13 cellular contexts compared by ENCODE assay signal in the genomic region with DNA sequence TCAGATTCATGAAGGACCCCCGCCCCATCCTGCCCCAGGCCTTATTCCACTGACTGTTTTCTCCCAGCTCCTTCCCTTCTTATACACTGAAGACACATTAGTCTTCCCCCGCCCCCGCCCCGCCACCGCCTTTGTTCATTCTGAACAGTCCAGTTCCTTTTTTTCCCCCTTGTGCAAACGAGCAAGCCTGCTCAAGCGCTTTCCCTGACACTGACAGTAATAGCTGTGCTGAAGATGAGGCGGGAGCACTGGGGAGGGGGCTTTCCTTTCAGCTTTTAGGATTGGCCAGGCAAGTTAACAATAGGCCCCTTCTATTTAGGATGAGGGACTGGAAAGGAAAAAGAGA. TPM values are rescaled to one million over a fixed set of nuclear protein-coding genes. Genes with fewer than 3 reads are reported as not detected.
DNase-seq lines count a peak whose midpoint lies in the region; ATAC-seq and TF ChIP-seq lines count a peak whose summit lies in the region.
"Had no signal": no experiment of that assay in that cellular context is flagged by ENCODE, and none has a peak within 500 bp of the region (broad histone marks: within the 10 kb centered on the region; RNA-seq: fewer than 3 reads in every experiment).

No MANE protein-coding gene starts in this region.

- no peak overlapping the region for H2AFZ ChIP-seq in smooth muscle cell (ENCODE audit: low read depth)

- H3K36me3 ChIP-seq in left ventricle myocardium inferior (peaks cover 29% of the 10 kb centered on the region), right lobe of liver (peaks cover 0 to 26% (median 11%) of the 10 kb centered on the region in 4 donors), upper lobe of right lung (peaks cover 39% of the 10 kb centered on the region), smooth muscle cell (ENCODE audit: low read depth) (peaks cover 11% of the 10 kb centered on the region)
- H3K36me3 ChIP-seq: prostate gland had no signal

- no peaks in the 10 kb centered on the region for H3K79me2 ChIP-seq in smooth muscle cell (ENCODE audit: low read depth)

- no peak overlapping the region for H3K4me3 ChIP-seq in left ventricle myocardium inferior
- no peak overlapping the region for H3K4me3 ChIP-seq in right lobe of liver
- no peak overlapping the region for H3K4me3 ChIP-seq in upper lobe of right lung
- no peak overlapping the region for H3K4me3 ChIP-seq in smooth muscle cell
- H3K4me3 ChIP-seq: prostate gland had no signal

- intact Hi-C loops in left ventricle myocardium inferior (cut with micrococcal nuclease) (no loop called here), Right ventricle myocardium inferior (cut with DNase I) (no loop called here), right lobe of liver (cut with DNase I) (no loop called here), upper lobe of right lung (cut with DNase I) (no loop called here)

- no peak for TF ChIP-seq CTCF in left ventricle myocardium inferior (IDR thresholded peaks at IDR 0.05; ENCODE audit: borderline replicate concordance)
- TF ChIP-seq CTCF in right lobe of liver (IDR thresholded peaks at IDR 0.05) = no peak
- no peak for TF ChIP-seq CTCF in upper lobe of right lung (IDR thresholded peaks at IDR 0.05)
- TF ChIP-seq CTCF in smooth muscle cell (IDR thresholded peaks at IDR 0.05; ENCODE audit: borderline replicate concordance, insufficient read depth, poor library complexity, severe bottlenecking) = no peak

- H3K4me1 ChIP-seq in left ventricle myocardium inferior (peaks cover 32% of the 10 kb centered on the region), right lobe of liver (peaks cover 0 to 28% (median 8%) of the 10 kb centered on the region in 4 donors), upper lobe of right lung (peaks cover 21% of the 10 kb centered on the region), smooth muscle cell (ENCODE audit: low read depth) (peaks cover 4% of the 10 kb centered on the region)
- H3K4me1 ChIP-seq: prostate gland had no signal

- peak overlapping the region; percentile 21 for H3K27ac ChIP-seq in left ventricle myocardium inferior (replicated peaks)
- H3K27ac ChIP-seq in right lobe of liver = peak overlapping the region; percentile 42 to 68 (median 46)
- H3K27ac ChIP-seq in upper lobe of right lung = no peak overlapping the region
- H3K27ac ChIP-seq in smooth muscle cell (ENCODE audit: low read depth) = no peak overlapping the region
- H3K27ac ChIP-seq: prostate gland had no signal

- H4K20me1 ChIP-seq in smooth muscle cell (ENCODE audit: low read depth) = no peaks in the 10 kb centered on the region

- H3K9me3 ChIP-seq in left ventricle myocardium inferior (replicated peaks) (no peaks in the 10 kb centered on the region), right lobe of liver (no peaks in the 10 kb centered on the region), upper lobe of right lung (no peaks in the 10 kb centered on the region), smooth muscle cell (replicated peaks; ENCODE audit: low read depth) (no peaks in the 10 kb centered on the region)
- H3K9me3 ChIP-seq: prostate gland had no signal

- no peak for TF ChIP-seq POLR2A in right lobe of liver (IDR thresholded peaks at IDR 0.05)

- no peak for ATAC-seq in Right ventricle myocardium inferior
- peak; percentile 16 to 43 (median 27) for ATAC-seq in right lobe of liver
- ATAC-seq in upper lobe of right lung = peak; percentile 65
- no peak for ATAC-seq in HG03039 (IDR thresholded peaks at IDR 0.05; ENCODE audit: unreplicated experiment)

- no peaks in the 10 kb centered on the region for H3K27me3 ChIP-seq in left ventricle myocardium inferior (ENCODE audit: low read depth)
- no peaks in the 10 kb centered on the region for H3K27me3 ChIP-seq in right lobe of liver
- H3K27me3 ChIP-seq in upper lobe of right lung = no peaks in the 10 kb centered on the region
- H3K27me3 ChIP-seq in smooth muscle cell (ENCODE audit: low read depth) = no peaks in the 10 kb centered on the region

- no peak overlapping the region for H3K9ac ChIP-seq in smooth muscle cell (ENCODE audit: low read depth)

- WGBS in right lobe of liver (ENCODE audit: insufficient coverage, low coverage, low lambda C conversion rate, missing lambda C conversion rate) = 53% methylated on average over 8 of the region's 8 CpGs
- WGBS in smooth muscle cell (ENCODE audit: low lambda C conversion rate) = 84% methylated on average over 8 of the region's 8 CpGs

- H3F3A ChIP-seq in smooth muscle cell (ENCODE audit: low read depth) = no peaks in the 10 kb centered on the region

- no peak overlapping the region for H3K4me2 ChIP-seq in smooth muscle cell

- DNase-seq in left ventricle myocardium inferior = no peak
- no peak for DNase-seq in Right ventricle myocardium inferior (ENCODE audit: missing footprints)
- DNase-seq in UCSD-AML1 (lab: John Stamatoyannopoulos, UW; ENCODE audit: unreplicated experiment) = peak; percentile 46
- no peak for DNase-seq in right lobe of liver
- no peak for DNase-seq in upper lobe of right lung
- DNase-seq in NCI-H1417 treated with DMSO at 0.1 percent for 48 hours (lab: John Stamatoyannopoulos, UW) = no peak
- no peak for DNase-seq in smooth muscle cell (lab: John Stamatoyannopoulos, UW; ENCODE audit: unreplicated experiment)
- DNase-seq: DND-41; effector CD8-positive, alpha-beta T cell; NCI-H1694 treated with DMSO at 0.1 percent for 48 hours; NK-92 treated with Interleukin-12 subunit alpha and Interleukin-12 subunit beta, amount 100 ng/mL, for 24 hours had no signal

RNA-seq across cellular contexts. Expression of gene ZFP69B, which starts 29.0 kb away (rescaled TPM):
- 1.1 TPM for total RNA-seq in left ventricle myocardium inferior
- total RNA-seq in Right ventricle myocardium inferior = 1.2 TPM
- total RNA-seq in right lobe of liver = 1 to 10 TPM in 3 of 6 experiments, under 1 TPM in 3; 0.14 to 1.5 (median 0.87) TPM
- 1.3 TPM for total RNA-seq in upper lobe of right lung
- 6.5 and 6.8 TPM in 2 replicates for total RNA-seq in smooth muscle cell
- 1.5 and 4.3 TPM in 2 replicates for polyA plus RNA-seq in smooth muscle cell

RNA-seq across cellular contexts. Expression of gene SMAP2, which starts 47.8 kb away (rescaled TPM):
- total RNA-seq in left ventricle myocardium inferior = 15.0 TPM
- 16.3 TPM for total RNA-seq in Right ventricle myocardium inferior
- 10 to 100 TPM; 23.7 to 41.5 (median 36.2) TPM for total RNA-seq in right lobe of liver
- total RNA-seq in upper lobe of right lung = 55.3 TPM
- 16.0 and 18.4 TPM in 2 replicates for total RNA-seq in smooth muscle cell
- 22.5 and 29.7 TPM in 2 replicates for polyA plus RNA-seq in smooth muscle cell

RNA-seq across cellular contexts. Expression of gene ZFP69, which starts 55.8 kb away (rescaled TPM):
- 1.9 TPM for total RNA-seq in left ventricle myocardium inferior
- total RNA-seq in Right ventricle myocardium inferior = 1.8 TPM
- 1 to 10 TPM in 5 of 6 experiments, under 1 TPM in 1; 0.88 to 2.2 (median 1.5) TPM for total RNA-seq in right lobe of liver
- 2.8 TPM for total RNA-seq in upper lobe of right lung
- 2.1 and 2.6 TPM in 2 replicates for total RNA-seq in smooth muscle cell
- 0.97 and 4.3 TPM in 2 replicates for polyA plus RNA-seq in smooth muscle cell

Comparison
In these comparisons a context has a peak if more than half of its experiments do, and no peak if none do; other contexts are left out.
1. H3K27ac ChIP-seq: peak in left ventricle myocardium inferior (single experiment) and right lobe of liver (3 of 3); none in upper lobe of right lung (single experiment) and smooth muscle cell (single experiment).
2. ATAC-seq: peak in right lobe of liver (4 of 4) and upper lobe of right lung (single experiment); none in Right ventricle myocardium inferior (single experiment) and HG03039 (single experiment).